In genomic region chrX:81308086-81308852, GRCh38 we compare ENCODE assay signal across 14 cellular contexts.
"Had no signal": no experiment of that assay in that cellular context is flagged by ENCODE, and none has a peak within 500 bp of the region (broad histone marks: within the 10 kb centered on the region; RNA-seq: fewer than 3 reads in every experiment).

No MANE protein-coding gene starts in this region.

- H3K4me3 ChIP-seq: left lung had no signal

- DNase-seq: activated B cell treated with CpG ODN at 0.5 μM for 24 hours; activated CD4-positive, alpha-beta T cell treated with anti-CD3 and anti-CD28 coated beads for 48 hours; activated CD8-positive, alpha-beta T cell treated with anti-CD3 and anti-CD28 coated beads for 36 hours; activated effector memory CD4-positive, alpha-beta T cell treated with anti-CD3 and anti-CD28 coated beads, Interleukin-2, amount 50 U/mL, for 16 hours; activated T-cell treated with anti-CD3 and anti-CD28 coated beads, Interleukin-2, amount 50 U/mL, for 48 hours; amniotic stem cell; hippocampal formation; kidney; left lung; naive thymus-derived CD8-positive, alpha-beta T cell; stimulated activated CD4-positive, alpha-beta T cell treated with anti-CD3 and anti-CD28 coated beads, Interleukin-1b, Interleukin-23, amount 100 ng/mL, for 48 hours; T1000 had no signal

- H3K27ac ChIP-seq: left lung, neutrophil, parathyroid adenoma had no signal

- H3K36me3 ChIP-seq: left lung, neutrophil had no signal

- H3K9me3 ChIP-seq: left lung, neutrophil had no signal

- ATAC-seq: activated CD8-positive, alpha-beta T cell treated with anti-CD3 and anti-CD28 coated beads for 36 hours; left lung; naive thymus-derived CD8-positive, alpha-beta T cell had no signal

- H3K4me1 ChIP-seq: left lung, parathyroid adenoma had no signal

- H3K27me3 ChIP-seq: left lung, neutrophil had no signal
